Comparison of ENCODE assay signal across 9 cellular contexts in genomic region chr9:136050706-136051567, GRCh38. TPM values are rescaled to one million over a fixed set of nuclear protein-coding genes. Genes with fewer than 3 reads are reported as not detected.
DNase-seq lines count a peak whose midpoint lies in the region; ATAC-seq, FAIRE-seq and TF ChIP-seq lines count a peak whose summit lies in the region.
"Had no signal": no experiment of that assay in that cellular context is flagged by ENCODE, and none has a peak within 500 bp of the region (broad histone marks: within the 10 kb centered on the region; RNA-seq: fewer than 3 reads in every experiment).

No MANE protein-coding gene starts in this region.

- intact Hi-C loops in right cardiac atrium (cut with DNase I) (no loop called here), sciatic nerve (cut with DNase I) (no loop called here)

- in situ Hi-C loops in G401 (cut with HindIII; ENCODE audit: low sequenced_read_pairs): no loop called here

- H3K9me3 ChIP-seq in WERI-Rb-1 (ENCODE audit: severe bottlenecking) (no peaks in the 10 kb centered on the region), right cardiac atrium (ENCODE audit: control insufficient read depth, low read length) (no peaks in the 10 kb centered on the region)

- ATAC-seq in right cardiac atrium (peak in 1 of 2 donors; percentile 24), sciatic nerve (no peak)

- no peak for FAIRE-seq in D721Med (lab: Jason Lieb, UNC)

- WGBS in right cardiac atrium: 12% methylated on average over 66 of the region's 66 CpGs

- H3K4me3 ChIP-seq in WERI-Rb-1 (ENCODE audit: low read depth, low read length) (peak overlapping the region; percentile 44), right cardiac atrium (ENCODE audit: low read length) (peak overlapping the region; percentile 54)

- peak; percentile 23 for DNase-seq in G401 (ENCODE audit: low spot score)
- no peak for DNase-seq in WERI-Rb-1
- DNase-seq in right cardiac atrium: peak in 2 of 3 donors; percentile 68 to 75
- DNase-seq in sciatic nerve (ENCODE audit: low spot score): peak; percentile 62
- DNase-seq in SIG-M5 treated with dmso at 0.1 percent for 504 hours (lab: John Stamatoyannopoulos, UW; ENCODE audit: unreplicated experiment): no peak
- DNase-seq in D721Med (ENCODE audit: insufficient read length, low spot score): no peak
- no peak for DNase-seq in GF-D8 (lab: John Stamatoyannopoulos, UW)
- no peak for DNase-seq in NAMALWA (ENCODE audit: low spot score)
- DNase-seq: activated CD4-positive, alpha-beta memory T cell treated with anti-CD3 and anti-CD28 coated beads, Interleukin-2, amount 10 ng/mL, durations not matched to agents 7 days and 5 days had no signal

- H3K27ac ChIP-seq in WERI-Rb-1 (peak overlapping the region; percentile 65), right cardiac atrium (ENCODE audit: low read length) (no peak overlapping the region)

- peaks cover 5% of the 10 kb centered on the region for H3K36me3 ChIP-seq in WERI-Rb-1

- H3K27me3 ChIP-seq in WERI-Rb-1 (ENCODE audit: insufficient read depth, low read depth, severe bottlenecking): no peaks in the 10 kb centered on the region
- H3K27me3 ChIP-seq in right cardiac atrium (ENCODE audit: control insufficient read depth, insufficient read depth): no peaks in the 10 kb centered on the region

- peaks cover 16% of the 10 kb centered on the region for H3K4me1 ChIP-seq in right cardiac atrium (ENCODE audit: control insufficient read depth, insufficient read depth, low read length)

- TF ChIP-seq CTCF in WERI-Rb-1 (IDR thresholded peaks at IDR 0.05; ENCODE audit: low read depth, low read length): no peak
- no peak for TF ChIP-seq CTCF in D721Med (IDR thresholded peaks at IDR 0.05; ENCODE audit: insufficient read depth, missing control alignments)

RNA-seq across cellular contexts. Expression of gene NACC2, which starts 44.2 kb away (rescaled TPM):
- 12.8 and 13.9 TPM in 2 replicates for total RNA-seq in G401 (2014; rRNA removed; shearing (Covaris generic))
- total RNA-seq in right cardiac atrium (10 to 100 TPM; 31.4 to 45.3 (median 37.8) TPM), sciatic nerve (56.8 TPM)
- 19.4 TPM for polyA plus RNA-seq in right cardiac atrium

Comparison
In these comparisons a context has a peak if more than half of its experiments do, and no peak if none do; other contexts are left out.
1. DNase-seq: peak in G401 (single experiment), right cardiac atrium (2 of 3) and sciatic nerve (single experiment); none in WERI-Rb-1 (single experiment), SIG-M5 treated with dmso at 0.1 percent for 504 hours (single experiment), D721Med (single experiment), GF-D8 (single experiment) and NAMALWA (single experiment).